ENCODE assay signal across 9 cellular contexts in the genomic region with DNA sequence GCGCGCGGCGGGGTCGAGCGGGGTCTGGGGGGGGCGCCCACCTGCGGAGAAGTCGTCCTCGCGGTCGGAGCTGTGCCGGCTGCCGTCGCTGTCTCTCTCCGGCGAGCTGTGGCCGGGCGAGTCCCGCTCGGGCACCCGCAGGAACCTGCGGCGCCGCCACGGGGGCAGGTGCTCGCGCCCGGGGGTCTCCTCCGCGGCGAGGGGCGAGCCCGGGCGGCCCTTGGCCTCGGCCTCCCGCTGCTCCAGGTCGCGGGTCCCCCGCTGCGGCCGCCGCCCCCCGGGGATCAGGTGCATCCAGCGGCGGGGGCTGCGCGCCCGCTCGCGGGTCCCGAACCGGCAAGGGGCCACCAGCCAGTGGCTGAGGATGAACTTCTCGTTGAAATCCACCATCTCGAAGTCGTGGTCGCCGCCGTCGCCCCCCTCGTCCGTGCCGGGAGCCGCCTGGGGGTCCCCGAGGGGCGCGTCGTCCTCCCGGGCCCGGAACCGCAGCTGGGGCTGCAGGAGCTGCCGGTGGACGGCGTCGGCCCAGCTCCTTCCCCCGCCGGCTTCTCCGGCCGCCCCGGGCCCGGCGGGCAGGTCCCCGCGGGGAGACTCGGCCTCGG. TPM values are rescaled to one million over a fixed set of nuclear protein-coding genes. Genes with fewer than 3 reads are reported as not detected.
DNase-seq lines count a peak whose midpoint lies in the region; ATAC-seq and TF ChIP-seq lines count a peak whose summit lies in the region.
"Had no signal": no experiment of that assay in that cellular context is flagged by ENCODE, and none has a peak within 500 bp of the region (broad histone marks: within the 10 kb centered on the region; RNA-seq: fewer than 3 reads in every experiment).

No MANE protein-coding gene starts in this region.

- H3K9me3 ChIP-seq in HUES6 (ENCODE audit: control insufficient read depth, insufficient read depth, low read depth, low read length): no peaks in the 10 kb centered on the region
- no peaks in the 10 kb centered on the region for H3K9me3 ChIP-seq in right atrium auricular region
- H3K9me3 ChIP-seq in testis: no peaks in the 10 kb centered on the region

- H3K27ac ChIP-seq in HUES6 (ENCODE audit: low read depth, low read length) (no peak overlapping the region), right atrium auricular region (peak overlapping the region in 1 of 2 donors; percentile 21), testis (peak overlapping the region in 1 of 2 donors; percentile 11)

- H3K36me3 ChIP-seq in HUES6 (ENCODE audit: control insufficient read depth, insufficient read depth, low read length) (no peaks in the 10 kb centered on the region), right atrium auricular region (no peaks in the 10 kb centered on the region), testis (ENCODE audit: low read depth, missing control alignments) (no peaks in the 10 kb centered on the region)

- no peak for DNase-seq in activated CD4-positive, CD25-positive, alpha-beta regulatory T cell treated with anti-CD3 and anti-CD28 coated beads, Interleukin-2, amount 50 U/mL, for 72 hours
- DNase-seq in right atrium auricular region (ENCODE audit: low spot score) (no peak), testis (no peak), NCI-H524 treated with DMSO at 0.1 percent for 48 hours (lab: John Stamatoyannopoulos, UW) (no peak), dermis blood vessel endothelial cell (no peak)
- DNase-seq: NCI-H2107 had no signal

- intact Hi-C loops in testis (cut with DNase I; ENCODE audit: low total_unique reads): no loop called here

- peak overlapping the region; percentile 33 for H3K9ac ChIP-seq in HUES6 (ENCODE audit: low read length)

- peak overlapping the region; percentile 64 for H3K4me3 ChIP-seq in HUES6 (ENCODE audit: low read depth, low read length)
- peak overlapping the region; percentile 30 to 57 for H3K4me3 ChIP-seq in right atrium auricular region
- H3K4me3 ChIP-seq in testis: peak overlapping the region; percentile 46 to 63

- TF ChIP-seq CTCF in right atrium auricular region (IDR thresholded peaks at IDR 0.05): no peak
- no peak for TF ChIP-seq CTCF in testis (IDR thresholded peaks at IDR 0.05)

- H3K27me3 ChIP-seq in HUES6 (ENCODE audit: control insufficient read depth, insufficient read depth, low read length) (peaks cover 77% of the 10 kb centered on the region), right atrium auricular region (peaks cover 3 to 22% of the 10 kb centered on the region in 2 donors), testis (no peaks in the 10 kb centered on the region)

- H3K4me1 ChIP-seq in HUES6 (ENCODE audit: control insufficient read depth, insufficient read depth, low read length) (peaks cover 7% of the 10 kb centered on the region; the same call in 1 of the 2 replicates), right atrium auricular region (peaks cover 0 to 24% of the 10 kb centered on the region in 2 donors), testis (peaks cover 5% of the 10 kb centered on the region)

- TF ChIP-seq POLR2A in testis (IDR thresholded peaks at IDR 0.05): no peak

- 0% methylated on average over 8 to 32 of the region's 86 CpGs for WGBS in testis, 2 donors

- peak; percentile 2 to 29 for ATAC-seq in activated CD4-positive, CD25-positive, alpha-beta regulatory T cell treated with anti-CD3 and anti-CD28 coated beads, Interleukin-2, amount 50 U/mL, for 24 hours
- ATAC-seq in GM19467 (IDR thresholded peaks at IDR 0.05; ENCODE audit: unreplicated experiment): no peak

RNA-seq across cellular contexts. Expression of gene BHLHA9, which starts 41.4 kb away (rescaled TPM):
- total RNA-seq in right atrium auricular region (not detected), testis (under 1 TPM; 0.56 to 0.79 TPM), dermis blood vessel endothelial cell (not detected in 2 replicates)
- polyA plus RNA-seq in testis (ENCODE audit: insufficient read depth, low read depth, low replicate concordance): not detected

RNA-seq across cellular contexts. Expression of gene ABR, which starts 49.1 kb away (rescaled TPM):
- total RNA-seq in right atrium auricular region (100 to 1,000 TPM in 1 of 2 donors, 10 to 100 TPM in 1; 94.9 to 116 TPM), testis (10 to 100 TPM; 42.1 to 52.7 TPM), dermis blood vessel endothelial cell (38.5 and 54.6 TPM in 2 replicates)
- polyA plus RNA-seq in testis (ENCODE audit: insufficient read depth, low read depth, low replicate concordance): 30.6 TPM

RNA-seq across cellular contexts. Expression of gene TRARG1, which starts 50.6 kb away (rescaled TPM):
- 1 to 10 TPM in 1 of 2 donors, under 1 TPM in 1; 0.48 to 4.2 TPM for total RNA-seq in right atrium auricular region
- 1 to 10 TPM in 1 of 2 donors, under 1 TPM in 1; 0.99 to 1.3 TPM for total RNA-seq in testis
- 1.3 TPM for polyA plus RNA-seq in testis (ENCODE audit: insufficient read depth, low read depth, low replicate concordance)
- not detected in 2 replicates for total RNA-seq in dermis blood vessel endothelial cell
